7 cellular contexts compared by ENCODE assay signal in the genomic region with DNA sequence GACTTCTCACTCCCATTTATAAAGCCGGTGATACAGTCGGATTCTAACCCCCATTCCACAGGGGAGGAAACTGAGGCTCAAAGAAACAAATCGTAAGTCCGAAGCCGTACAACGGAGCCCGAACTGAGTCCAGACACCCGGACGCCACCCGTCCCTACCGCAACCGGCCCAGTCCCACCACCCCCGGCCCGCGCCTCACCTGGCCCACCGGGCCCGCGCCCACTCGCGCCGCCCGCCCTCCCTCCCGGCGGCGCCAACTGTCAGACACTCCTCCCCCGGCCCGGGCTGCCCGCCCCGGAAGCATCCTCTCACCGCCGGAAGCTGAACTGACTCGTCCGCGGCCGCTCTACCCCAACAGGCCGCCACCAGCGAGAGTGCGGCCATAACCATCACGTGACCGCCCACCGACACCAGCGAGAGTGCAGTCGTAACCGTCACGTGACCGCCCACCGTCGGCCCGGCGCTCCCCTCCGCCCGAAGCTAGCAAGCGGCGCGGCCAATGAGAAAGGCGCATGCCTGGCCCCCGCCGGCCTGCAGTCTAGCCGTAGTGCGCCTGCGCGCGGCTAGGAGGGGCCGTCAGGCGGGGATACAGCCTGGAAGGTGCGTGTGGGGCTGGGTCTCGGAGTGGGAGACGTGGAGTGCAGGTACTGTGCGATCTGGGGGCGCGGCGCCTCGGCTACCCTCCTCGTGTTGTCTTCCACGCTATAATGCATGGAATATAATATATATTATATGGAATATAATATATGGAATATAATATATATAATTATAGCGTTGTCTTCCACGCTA. TPM values are rescaled to one million over a fixed set of nuclear protein-coding genes. Genes with fewer than 3 reads are reported as not detected.
A peak's percentile ranks its signal among the peaks of the same experiment; 100 is the strongest.
DNase-seq lines count a peak whose midpoint lies in the region; ATAC-seq, FAIRE-seq and TF ChIP-seq lines count a peak whose summit lies in the region.

A gene with protein sequence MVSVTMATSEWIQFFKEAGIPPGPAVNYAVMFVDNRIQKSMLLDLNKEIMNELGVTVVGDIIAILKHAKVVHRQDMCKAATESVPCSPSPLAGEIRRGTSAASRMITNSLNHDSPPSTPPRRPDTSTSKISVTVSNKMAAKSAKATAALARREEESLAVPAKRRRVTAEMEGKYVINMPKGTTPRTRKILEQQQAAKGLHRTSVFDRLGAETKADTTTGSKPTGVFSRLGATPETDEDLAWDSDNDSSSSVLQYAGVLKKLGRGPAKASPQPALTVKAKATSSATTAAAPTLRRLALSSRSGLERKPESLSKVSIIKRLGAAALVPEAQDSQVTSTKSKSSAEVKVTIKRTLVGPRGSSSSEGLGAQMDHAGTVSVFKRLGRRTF (minus strand): TSS at position 273 of the 789 bp plus-strand sequence. CDS start 6,540 bp downstream, outside the sequence.
A gene with protein sequence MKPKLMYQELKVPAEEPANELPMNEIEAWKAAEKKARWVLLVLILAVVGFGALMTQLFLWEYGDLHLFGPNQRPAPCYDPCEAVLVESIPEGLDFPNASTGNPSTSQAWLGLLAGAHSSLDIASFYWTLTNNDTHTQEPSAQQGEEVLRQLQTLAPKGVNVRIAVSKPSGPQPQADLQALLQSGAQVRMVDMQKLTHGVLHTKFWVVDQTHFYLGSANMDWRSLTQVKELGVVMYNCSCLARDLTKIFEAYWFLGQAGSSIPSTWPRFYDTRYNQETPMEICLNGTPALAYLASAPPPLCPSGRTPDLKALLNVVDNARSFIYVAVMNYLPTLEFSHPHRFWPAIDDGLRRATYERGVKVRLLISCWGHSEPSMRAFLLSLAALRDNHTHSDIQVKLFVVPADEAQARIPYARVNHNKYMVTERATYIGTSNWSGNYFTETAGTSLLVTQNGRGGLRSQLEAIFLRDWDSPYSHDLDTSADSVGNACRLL (plus strand): TSS at position 571 of the 789 bp plus-strand sequence. CDS start 17,789 bp downstream, outside the sequence.

- ATAC-seq in HG02981 (IDR thresholded peaks at IDR 0.05; ENCODE audit: unreplicated experiment), result peak; percentile 92

- peak; percentile 99 for FAIRE-seq in GM18507 (lab: Jason Lieb, UNC)

- peak; percentile 100 for DNase-seq in GM18507 (ENCODE audit: extremely low spot score, insufficient read length, low read depth)
- DNase-seq in NCI-H2029 treated with DMSO at 0.1 percent for 48 hours (lab: John Stamatoyannopoulos, UW), result peak; percentile 94
- DNase-seq in T-helper 9 cell, result peak; percentile 96
- peak; percentile 98 for DNase-seq in astrocyte of the cerebellum (ENCODE audit: low read depth)
- DNase-seq in hepatic stellate cell (ENCODE audit: low spot score), result peak; percentile 100
- DNase-seq in renal cortical epithelial cell (ENCODE audit: low read depth), result peak; percentile 94

- no peak for TF ChIP-seq CTCF in astrocyte of the cerebellum (IDR thresholded peaks at IDR 0.05; ENCODE audit: low read depth, low read length, missing control alignments)

- in situ Hi-C loops in astrocyte of the cerebellum (cut with HindIII; ENCODE audit: low sequenced_read_pairs), result no loop called here

- H3K4me3 ChIP-seq in astrocyte of the cerebellum (ENCODE audit: low read depth, low read length), result peak within 1 kb of the TSS; percentile 93

RNA-seq across cellular contexts. Expression of the first gene that starts in this region (rescaled TPM):
- 3.5 and 6.7 TPM in 2 replicates for total RNA-seq in renal cortical epithelial cell

RNA-seq across cellular contexts. Expression of the second gene that starts in this region (rescaled TPM):
- total RNA-seq in renal cortical epithelial cell, result 190 and 321 TPM in 2 replicates

Comparison
In these comparisons a context has a peak if more than half of its experiments do, and no peak if none do; other contexts are left out.
1. Peak in every context shown above with its lines: DNase-seq, ATAC-seq and H3K4me3 ChIP-seq.